ENCODE assay signal across 28 cellular contexts in genomic region chr12:121770388-121770787, GRCh38. TPM values are rescaled to one million over a fixed set of nuclear protein-coding genes. Genes with fewer than 3 reads are reported as not detected.
DNase-seq lines count a peak whose midpoint lies in the region; ATAC-seq and TF ChIP-seq lines count a peak whose summit lies in the region.
"Had no signal": no experiment of that assay in that cellular context is flagged by ENCODE, and none has a peak within 500 bp of the region (broad histone marks: within the 10 kb centered on the region; RNA-seq: fewer than 3 reads in every experiment).

No MANE protein-coding gene starts in this region.

- H3K79me2 ChIP-seq in smooth muscle cell (ENCODE audit: low read depth) = no peaks in the 10 kb centered on the region

- no peak overlapping the region for H3K9ac ChIP-seq in smooth muscle cell (ENCODE audit: low read depth)
- H3K9ac ChIP-seq: KMS-11 had no signal

- intact Hi-C loops in right cardiac atrium (cut with DNase I) (loop anchor here in 2 of 4 donors (5.0 kb wide), 2 partner anchors 68 to 73 kb away; no protein-coding TSS in a partner anchor), left cardiac atrium (cut with DNase I) (loop anchor here in 1 of 2 donors (5.0 kb wide), 1 partner anchor 73 kb away; no protein-coding TSS in a partner anchor), vagina (cut with DNase I) (no loop called here)

- H3K4me1 ChIP-seq in right cardiac atrium (ENCODE audit: control insufficient read depth, insufficient read depth, low read length) (peaks cover 10% of the 10 kb centered on the region), vagina (peaks cover 35% of the 10 kb centered on the region), smooth muscle cell (ENCODE audit: low read depth) (no peaks in the 10 kb centered on the region)

- H3K4me3 ChIP-seq in right cardiac atrium (ENCODE audit: low read length) (no peak overlapping the region), vagina (no peak overlapping the region), smooth muscle cell (no peak overlapping the region)
- H3K4me3 ChIP-seq: A549, gastroesophageal sphincter, lower lobe of right lung, thoracic aorta had no signal

- H3K27me3 ChIP-seq in right cardiac atrium (ENCODE audit: control insufficient read depth, insufficient read depth) (no peaks in the 10 kb centered on the region), vagina (no peaks in the 10 kb centered on the region), smooth muscle cell (ENCODE audit: low read depth) (no peaks in the 10 kb centered on the region)
- H3K27me3 ChIP-seq: gastroesophageal sphincter had no signal

- 80% methylated on average over 9 of the region's 9 CpGs for WGBS in right cardiac atrium
- WGBS in smooth muscle cell (ENCODE audit: low lambda C conversion rate) = 81% methylated on average over 9 of the region's 9 CpGs

- ATAC-seq in right cardiac atrium (no peak), left cardiac atrium (no peak)
- ATAC-seq: A549; activated CD4-positive, alpha-beta T cell treated with anti-CD3 and anti-CD28 coated beads for 36 hours; activated CD8-positive, alpha-beta T cell treated with anti-CD3 and anti-CD28 coated beads, Interleukin-2, amount 10 ng/mL, durations not matched to agents 7 days and 5 days; gastroesophageal sphincter; lower lobe of right lung; sciatic nerve; SK-N-SH treated with all-trans-retinoic acid at 6 μM for 48 hours; T-helper 17 cell had no signal

- no peaks in the 10 kb centered on the region for H3K9me3 ChIP-seq in right cardiac atrium (ENCODE audit: control insufficient read depth, low read length)
- H3K9me3 ChIP-seq in vagina = no peaks in the 10 kb centered on the region
- no peaks in the 10 kb centered on the region for H3K9me3 ChIP-seq in smooth muscle cell (replicated peaks; ENCODE audit: low read depth)
- H3K9me3 ChIP-seq: A549, gastroesophageal sphincter, lower lobe of right lung, thoracic aorta had no signal

- no peaks in the 10 kb centered on the region for H3K36me3 ChIP-seq in vagina
- H3K36me3 ChIP-seq in smooth muscle cell (ENCODE audit: low read depth) = no peaks in the 10 kb centered on the region
- H3K36me3 ChIP-seq: gastroesophageal sphincter, lower lobe of right lung, thoracic aorta had no signal

- H3K27ac ChIP-seq in right cardiac atrium (ENCODE audit: low read length) (peak overlapping the region; percentile 11), VCaP (0 out of 2 replicates have a peak overlapping the region, but pooled peaks have one; percentile 1), vagina (peak overlapping the region; percentile 84), smooth muscle cell (ENCODE audit: low read depth) (no peak overlapping the region)
- H3K27ac ChIP-seq: gastroesophageal sphincter, KMS-11, lower lobe of right lung, thoracic aorta had no signal

- H3K4me2 ChIP-seq in smooth muscle cell = no peak overlapping the region
- H3K4me2 ChIP-seq: A549, KMS-11 had no signal

- TF ChIP-seq POLR2A in vagina (IDR thresholded peaks at IDR 0.05) = no peak

- TF ChIP-seq CTCF in VCaP (conservative IDR thresholded peaks at IDR 0.05) (no peak), vagina (IDR thresholded peaks at IDR 0.05) (no peak), smooth muscle cell (IDR thresholded peaks at IDR 0.05; ENCODE audit: borderline replicate concordance, insufficient read depth, poor library complexity, severe bottlenecking) (no peak)

- H4K20me1 ChIP-seq in smooth muscle cell (ENCODE audit: low read depth) = no peaks in the 10 kb centered on the region

- no peaks in the 10 kb centered on the region for H3F3A ChIP-seq in smooth muscle cell (ENCODE audit: low read depth)

- H2AFZ ChIP-seq in smooth muscle cell (ENCODE audit: low read depth) = no peak overlapping the region

- DNase-seq in right cardiac atrium (peak in 1 of 3 donors; percentile 28), left cardiac atrium (no peak), left kidney (ENCODE audit: low read depth, low spot score) (peak; percentile 55), vagina (ENCODE audit: extremely low spot score in 2 of 2) (no peak), NCI-H446 (lab: John Stamatoyannopoulos, UW) (no peak), smooth muscle cell (lab: John Stamatoyannopoulos, UW; ENCODE audit: unreplicated experiment) (no peak)
- DNase-seq in NK-92 treated with Interleukin-12 subunit alpha and Interleukin-12 subunit beta, amount 100 ng/mL, for 24 hours (lab: John Stamatoyannopoulos, UW) = no peak
- DNase-seq: activated CD4-positive, alpha-beta T cell treated with anti-CD3 and anti-CD28 coated beads for 36 hours; activated CD8-positive, alpha-beta T cell treated with anti-CD3 and anti-CD28 coated beads, Interleukin-2, amount 10 ng/mL, durations not matched to agents 7 days and 5 days; activated effector memory CD4-positive, alpha-beta T cell treated with Interleukin-2 at 50 U/mL for 16 hours; aorta; central memory CD4-positive, alpha-beta T cell; DMS79; islet precursor cell; lower lobe of right lung; MM.1S; NCI-H1417; NCI-H2029 treated with DMSO at 0.1 percent for 48 hours; stimulated activated CD4-positive, alpha-beta T cell treated with anti-CD3 and anti-CD28 coated beads, Interleukin-15, amount 100 ng/mL, for 24 hours; stimulated activated naive CD4-positive, alpha-beta T cell treated with Interleukin-2 at 50 U/mL for 16 hours; T-helper 17 cell had no signal

RNA-seq across cellular contexts. Expression of gene RHOF, which starts 23.1 kb away (rescaled TPM):
- 10 to 100 TPM; 15.2 to 23.3 (median 22.0) TPM for total RNA-seq in right cardiac atrium
- 11.2 TPM for polyA plus RNA-seq in right cardiac atrium
- 10 to 100 TPM; 14.7 to 25.1 TPM for total RNA-seq in left cardiac atrium
- total RNA-seq in vagina = 16.5 TPM
- total RNA-seq in smooth muscle cell = 12.7 and 25.9 TPM in 2 replicates
- 13.8 and 15.3 TPM in 2 replicates for polyA plus RNA-seq in smooth muscle cell

RNA-seq across cellular contexts. Expression of gene SETD1B, which starts 33.4 kb away (rescaled TPM):
- 10 to 100 TPM in 3 of 4 donors, 1 to 10 TPM in 1; 9.6 to 14.9 (median 13.0) TPM for total RNA-seq in right cardiac atrium
- 7.6 TPM for polyA plus RNA-seq in right cardiac atrium
- 10 to 100 TPM in 1 of 2 donors, 1 to 10 TPM in 1; 9.3 to 11.9 TPM for total RNA-seq in left cardiac atrium
- 10.6 TPM for total RNA-seq in vagina
- total RNA-seq in smooth muscle cell = 2.7 and 4.2 TPM in 2 replicates
- 1.9 and 2.9 TPM in 2 replicates for polyA plus RNA-seq in smooth muscle cell

RNA-seq across cellular contexts. Expression of gene TMEM120B, which starts 57.8 kb away (rescaled TPM):
- 1 to 10 TPM; 5.9 to 7.6 (median 7.1) TPM for total RNA-seq in right cardiac atrium
- 5.8 TPM for polyA plus RNA-seq in right cardiac atrium
- total RNA-seq in left cardiac atrium = 10 to 100 TPM in 1 of 2 donors, 1 to 10 TPM in 1; 8.5 to 10.2 TPM
- total RNA-seq in vagina = 3.9 TPM
- 5.3 and 6.9 TPM in 2 replicates for total RNA-seq in smooth muscle cell
- polyA plus RNA-seq in smooth muscle cell = 7.6 and 7.7 TPM in 2 replicates
